19 cellular contexts compared by ENCODE assay signal in genomic region chr7:16089191-16089590, GRCh38.
DNase-seq lines count a peak whose midpoint lies in the region; ATAC-seq, FAIRE-seq and TF ChIP-seq lines count a peak whose summit lies in the region.
"Had no signal": no experiment of that assay in that cellular context is flagged by ENCODE, and none has a peak within 500 bp of the region (broad histone marks: within the 10 kb centered on the region; RNA-seq: fewer than 3 reads in every experiment).

No MANE protein-coding gene starts in this region.

- no TSS peak for BruUV-seq in K562 (replicated peaks; lab: Mats Ljungman, UMichigan)

- CTCF ChIA-PET in K562 (lab: Yijun Ruan, JAX; ENCODE audit: low intra/inter-chr PET ratio) = no interaction called here

- no peaks in the 10 kb centered on the region for H3K27me3 ChIP-seq in K562 (ENCODE audit: control insufficient read depth in 2 of 2, insufficient read depth in 2 of 2, low read length in 2 of 2)
- no peaks in the 10 kb centered on the region for H3K27me3 ChIP-seq in small intestine (ENCODE audit: control insufficient read depth in 2 of 2, insufficient read depth in 2 of 2, low read length in 2 of 2)

- POLR2A ChIA-PET in K562 (lab: Yijun Ruan, JAX) = no interaction called here

- H3K9me3 ChIP-seq in K562 (replicated peaks; ENCODE audit: control insufficient read depth, insufficient read depth, low read depth, low read length) (no peaks in the 10 kb centered on the region; the same call in 1 of the 2 replicates), small intestine (ENCODE audit: control insufficient read depth, low read depth) (no peaks in the 10 kb centered on the region)
- H3K9me3 ChIP-seq: HAP-1 had no signal

- H3K4me1 ChIP-seq in K562 (replicated peaks in 1 of 2; ENCODE audit: control insufficient read depth in 2 of 2, insufficient read depth in 2 of 2, low read length in 2 of 2) (0 out of 5 replicates have a peak, but pooled peaks cover 0 to 3% of the 10 kb centered on the region in 2 experiments), small intestine (ENCODE audit: control insufficient read depth in 2 of 2, insufficient read depth in 1 of 2, low read depth in 1 of 2, low read length in 1 of 2) (no peaks in the 10 kb centered on the region)
- H3K4me1 ChIP-seq: HAP-1 had no signal

- in situ Hi-C loops in K562 (cut with MboI) = loop anchor here (10.0 to 25.0 kb wide), 2 partner anchors 473 to 826 kb away; no protein-coding TSS in a partner anchor

- 87% methylated on average over 19 of the region's 19 CpGs for WGBS in K562 (ENCODE audit: insufficient coverage, low coverage, missing lambda C conversion rate)
- WGBS in small intestine, 3 donors = 86 to 92% (median 86%) methylated on average over 19 of the region's 19 CpGs

- TF ChIP-seq CTCF in K562 (IDR thresholded peaks at IDR 0.05 in 2 of 3, conservative IDR thresholded peaks at IDR 0.05 in 1 of 3; ENCODE audit: insufficient read depth in 2 of 3, low read depth in 1 of 3, low read length in 3 of 3) = no peak
- no peak for TF ChIP-seq CTCF in GM20000 (IDR thresholded peaks at IDR 0.05; ENCODE audit: extremely low read depth, missing control alignments)

- no peak for TF ChIP-seq EP300 in K562 (IDR thresholded peaks at IDR 0.05; ENCODE audit: low read length)

- no peak overlapping the region for H3K9ac ChIP-seq in K562 (ENCODE audit: insufficient read depth in 1 of 2, low read depth in 2 of 2, low read length in 2 of 2)

- H3K79me2 ChIP-seq in K562 (ENCODE audit: control insufficient read depth, insufficient read depth, low read length) = no peaks in the 10 kb centered on the region

- TF ChIP-seq RAD21 in K562 (CRISPR knock-in tag; conservative IDR thresholded peaks at IDR 0.05 in 1 of 2, IDR thresholded peaks at IDR 0.05 in 1 of 2) = no peak

- TF ChIP-seq POLR2A in H54 (IDR thresholded peaks at IDR 0.05; ENCODE audit: low read depth, low read length) (no peak), K562 (conservative IDR thresholded peaks at IDR 0.05) (no peak)

- no peak overlapping the region for H2AFZ ChIP-seq in K562 (ENCODE audit: low read depth, low read length)
- H2AFZ ChIP-seq: GM23338 had no signal

- FAIRE-seq in H54 (lab: Jason Lieb, UNC) (peak; percentile 33), K562 (lab: Jason Lieb, UNC) (no peak), frontal cortex (lab: Jason Lieb, UNC) (peak; percentile 92), small intestine (lab: Jason Lieb, UNC) (peak; percentile 70)
- FAIRE-seq: GM12891, GM19239 had no signal

- no peaks in the 10 kb centered on the region for H3K9me1 ChIP-seq in K562 (ENCODE audit: control insufficient read depth, insufficient read depth, low read length)

- intact Hi-C loops in K562 (cut with micrococcal nuclease) = no loop called here

- H3K27ac ChIP-seq in K562 (ENCODE audit: extremely low read depth, low read depth, low read length) (no peak overlapping the region), small intestine (ENCODE audit: low read depth in 1 of 2, low read length in 1 of 2) (no peak overlapping the region)

- H3K36me3 ChIP-seq in K562 (ENCODE audit: control insufficient read depth, insufficient read depth, low read length) = no peaks in the 10 kb centered on the region
- no peaks in the 10 kb centered on the region for H3K36me3 ChIP-seq in small intestine (ENCODE audit: control insufficient read depth in 2 of 2, insufficient read depth in 2 of 2, low read length in 2 of 2)
- H3K36me3 ChIP-seq: HAP-1 had no signal

- no peak for ATAC-seq in K562
- ATAC-seq in GM18498 (IDR thresholded peaks at IDR 0.05; ENCODE audit: unreplicated experiment) = no peak
- ATAC-seq: GM23338 had no signal

- no peaks in the 10 kb centered on the region for H4K20me1 ChIP-seq in K562 (replicated peaks; ENCODE audit: control insufficient read depth, insufficient read depth, low read length)

- no peak for DNase-seq in H54 (ENCODE audit: insufficient read length, low spot score)
- DNase-seq in K562 (ENCODE audit: extremely low read depth in 1 of 4, low spot score in 3 of 4) = no peak
- no peak for DNase-seq in frontal cortex (ENCODE audit: low spot score in 2 of 2)
- no peak for DNase-seq in small intestine
- DNase-seq in GM20000 (ENCODE audit: low spot score) = no peak
- DNase-seq in cerebellar nuclear complex (lab: John Stamatoyannopoulos, UW) = no peak
- DNase-seq: 8988T; C1 segment of cervical spinal cord; Calu3; CD4-positive, alpha-beta memory T cell; COR-L47; DMS53; DMS79 treated with DMSO at 0.1 percent for 48 hours; GF-D8 had no signal

- no peak overlapping the region for H3K4me2 ChIP-seq in K562 (ENCODE audit: insufficient read depth, low read length)
- H3K4me2 ChIP-seq: GM23338 had no signal

- H3K4me3 ChIP-seq in K562 (no peak overlapping the region), small intestine (ENCODE audit: low read depth in 1 of 2, low read length in 2 of 2) (no peak overlapping the region)
- H3K4me3 ChIP-seq: GM23338, HAP-1 had no signal

TF ChIP-seq in K562, 482 proteins besides CTCF, POLR2A, EP300 and RAD21 (continues in another document):
- TF ChIP-seq THRB (CRISPR knock-in tag; conservative IDR thresholded peaks at IDR 0.05) = no peak
- TF ChIP-seq GABPB2 (CRISPR knock-in tag; conservative IDR thresholded peaks at IDR 0.05) = 0 out of 2 replicates have a peak, but pooled peaks have one; percentile 58
- no peak for TF ChIP-seq SIN3B (IDR thresholded peaks at IDR 0.05; ENCODE audit: low read depth)
- TF ChIP-seq GATAD2B (IDR thresholded peaks at IDR 0.05; ENCODE audit: borderline replicate concordance) = no peak
- no peak for TF ChIP-seq TAF1 (IDR thresholded peaks at IDR 0.05; ENCODE audit: control insufficient read depth, extremely low read depth, insufficient read depth, low read length, severe bottlenecking)
- TF ChIP-seq MCM7 (IDR thresholded peaks at IDR 0.05) = no peak
- TF ChIP-seq ZFP36 (IDR thresholded peaks at IDR 0.05; ENCODE audit: low read depth, low read length, partially characterized antibody) = no peak
- TF ChIP-seq ZNF134 (CRISPR knock-in tag; conservative IDR thresholded peaks at IDR 0.05) = no peak
- TF ChIP-seq ATF7 (IDR thresholded peaks at IDR 0.05) = no peak
- TF ChIP-seq MITF (IDR thresholded peaks at IDR 0.05) = no peak
- no peak for TF ChIP-seq TAL1 (IDR thresholded peaks at IDR 0.05)
- no peak for TF ChIP-seq NCOR1 (IDR thresholded peaks at IDR 0.05)
- TF ChIP-seq ZNF133 (CRISPR knock-in tag; IDR thresholded peaks at IDR 0.05) = no peak
- no peak for TF ChIP-seq CAMTA2 (CRISPR knock-in tag; conservative IDR thresholded peaks at IDR 0.05)
- TF ChIP-seq, protein P1, sequence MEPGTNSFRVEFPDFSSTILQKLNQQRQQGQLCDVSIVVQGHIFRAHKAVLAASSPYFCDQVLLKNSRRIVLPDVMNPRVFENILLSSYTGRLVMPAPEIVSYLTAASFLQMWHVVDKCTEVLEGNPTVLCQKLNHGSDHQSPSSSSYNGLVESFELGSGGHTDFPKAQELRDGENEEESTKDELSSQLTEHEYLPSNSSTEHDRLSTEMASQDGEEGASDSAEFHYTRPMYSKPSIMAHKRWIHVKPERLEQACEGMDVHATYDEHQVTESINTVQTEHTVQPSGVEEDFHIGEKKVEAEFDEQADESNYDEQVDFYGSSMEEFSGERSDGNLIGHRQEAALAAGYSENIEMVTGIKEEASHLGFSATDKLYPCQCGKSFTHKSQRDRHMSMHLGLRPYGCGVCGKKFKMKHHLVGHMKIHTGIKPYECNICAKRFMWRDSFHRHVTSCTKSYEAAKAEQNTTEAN (CRISPR knock-in tag; IDR thresholded peaks at IDR 0.05) = no peak
- no peak for TF ChIP-seq MIER1 (IDR thresholded peaks at IDR 0.05; ENCODE audit: low read depth)
- TF ChIP-seq ZNF639 (CRISPR knock-in tag; conservative IDR thresholded peaks at IDR 0.05 in 1 of 2, IDR thresholded peaks at IDR 0.05 in 1 of 2) = no peak
- TF ChIP-seq NFYB (IDR thresholded peaks at IDR 0.05; ENCODE audit: extremely low read depth, insufficient read length) = no peak
- no peak for TF ChIP-seq FOSL1 (tag; conservative IDR thresholded peaks at IDR 0.05)
- TF ChIP-seq ZNF76 (CRISPR knock-in tag; IDR thresholded peaks at IDR 0.05; ENCODE audit: borderline replicate concordance) = 0 out of 2 replicates have a peak, but pooled peaks have one; percentile 26
- TF ChIP-seq ZFPM2 (CRISPR knock-in tag; IDR thresholded peaks at IDR 0.05) = no peak
- no peak for TF ChIP-seq WHSC1 (IDR thresholded peaks at IDR 0.05; ENCODE audit: low read length)
- TF ChIP-seq TCF7L2 (IDR thresholded peaks at IDR 0.05; ENCODE audit: low read depth, low read length) = no peak
